24 cellular contexts compared by ENCODE assay signal in the genomic region with DNA sequence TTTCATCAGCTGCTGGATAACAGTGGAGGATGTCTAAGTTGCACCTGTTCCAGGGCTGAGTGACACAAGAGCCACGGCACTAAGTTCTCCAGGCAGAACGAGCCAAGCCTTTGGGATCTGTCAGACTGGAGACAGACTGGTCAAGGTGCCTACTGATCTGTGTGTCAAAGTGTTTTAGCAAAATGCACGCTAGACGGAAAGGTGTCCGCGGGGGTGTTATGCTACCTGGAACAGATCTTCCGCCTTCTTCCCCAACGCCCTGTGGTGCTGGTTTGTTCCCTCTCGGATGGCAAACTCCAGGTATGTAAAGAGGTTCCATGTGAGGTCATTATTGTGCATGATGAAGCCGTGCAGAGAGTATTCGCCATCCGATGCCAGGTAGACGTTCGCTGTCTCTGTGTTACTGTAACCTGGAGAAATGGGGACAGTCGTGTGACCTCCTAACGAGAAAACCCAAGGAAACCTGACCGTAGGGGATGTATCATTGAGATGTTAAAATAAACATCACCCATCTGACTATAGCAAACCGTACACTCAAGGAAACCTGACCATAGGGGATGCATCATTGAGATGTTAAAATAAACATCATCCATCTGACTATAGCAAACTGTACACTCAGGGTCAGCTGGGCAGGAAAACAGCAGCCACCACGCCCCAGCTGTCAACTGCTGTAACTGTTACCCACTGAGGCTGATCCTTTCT. TPM values are rescaled to one million over a fixed set of nuclear protein-coding genes. Genes with fewer than 3 reads are reported as not detected.
DNase-seq lines count a peak whose midpoint lies in the region; FAIRE-seq and TF ChIP-seq lines count a peak whose summit lies in the region.
"Had no signal": no experiment of that assay in that cellular context is flagged by ENCODE, and none has a peak within 500 bp of the region (broad histone marks: within the 10 kb centered on the region; RNA-seq: fewer than 3 reads in every experiment).

No MANE protein-coding gene starts in this region.

- H2BK15ac ChIP-seq in H1 (ENCODE audit: low read length) = no peak overlapping the region

- H3K36me3 Mint-ChIP-seq in activated naive CD8-positive, alpha-beta T cell = peaks cover 30% of the 10 kb centered on the region
- H3K36me3 Mint-ChIP-seq in activated naive CD8-positive, alpha-beta T cell treated with anti-CD3 and anti-CD28 coated beads for 36 hours = peaks cover 55% of the 10 kb centered on the region

- no peak overlapping the region; a peak in 1 of 7 replicates for H3K9ac ChIP-seq in H1 (replicated peaks in 1 of 4; ENCODE audit: extremely low read depth in 1 of 4, low read depth in 3 of 4, low read length in 3 of 4)

- H3K23me2 ChIP-seq in H1 (ENCODE audit: low read depth, low read length) = peaks cover 14% of the 10 kb centered on the region; the same call in 1 of the 2 replicates

- H3K4me1 Mint-ChIP-seq in activated naive CD8-positive, alpha-beta T cell (ENCODE audit: low read depth) = no peaks in the 10 kb centered on the region
- no peaks in the 10 kb centered on the region for H3K4me1 Mint-ChIP-seq in activated naive CD8-positive, alpha-beta T cell treated with anti-CD3 and anti-CD28 coated beads for 36 hours

- H2BK20ac ChIP-seq in H1 (ENCODE audit: low read length) = no peak overlapping the region

- CTCF ChIA-PET in H1 (lab: Charles Lee; ENCODE audit: partially characterized antibody) = no interaction called here

- H3K79me1 ChIP-seq in H1 (ENCODE audit: low read depth, low read length) = peaks cover 2% of the 10 kb centered on the region

- no peak overlapping the region for H4K5ac ChIP-seq in H1 (ENCODE audit: insufficient read length, low read depth, low read length)

- no peak overlapping the region for H3K23ac ChIP-seq in H1 (ENCODE audit: insufficient read length)

- no peak for TF ChIP-seq CTCF in H1 (IDR thresholded peaks at IDR 0.05; ENCODE audit: control extremely low read depth in 1 of 3, insufficient read depth in 1 of 3, low read depth in 1 of 3, low read length in 3 of 3)
- TF ChIP-seq CTCF in spleen (IDR thresholded peaks at IDR 0.05 in 8 of 11, conservative IDR thresholded peaks at IDR 0.05 in 3 of 11) = no peak
- TF ChIP-seq CTCF in esophagus squamous epithelium (IDR thresholded peaks at IDR 0.05) = no peak

- FAIRE-seq in HTR-8/SVneo (lab: Jason Lieb, UNC) = peak; percentile 55
- FAIRE-seq in H1 (lab: Jason Lieb, UNC) = no peak
- FAIRE-seq: frontal cortex, GM12892 had no signal

- POLR2A ChIA-PET in H1 (lab: Charles Lee; ENCODE audit: partially characterized antibody) = no interaction called here

- WGBS in H1 (ENCODE audit: extremely low coverage in 1 of 2, insufficient coverage in 1 of 2, insufficient read length in 1 of 2, insufficient replicate concordance in 2 of 2, low coverage in 1 of 2, low lambda C conversion rate in 2 of 2, missing lambda C conversion rate in 1 of 2), 2 experiments = 94% methylated on average over 19 of the region's 19 CpGs; no CpG with 5 or more reads in 1 of the 2 experiments
- WGBS in spleen, 5 donors = 97 to 98% (median 98%) methylated on average over 19 of the region's 19 CpGs
- WGBS in esophagus squamous epithelium, 2 donors = 93 to 97% methylated on average over 18 of the region's 19 CpGs

- no peak overlapping the region for H3K18ac ChIP-seq in H1 (ENCODE audit: extremely low read depth, low read length)

- no peak for DNase-seq in activated naive CD8-positive, alpha-beta T cell treated with anti-CD3 and anti-CD28 coated beads for 36 hours
- DNase-seq in HTR-8/SVneo (ENCODE audit: insufficient read length, low spot score) = no peak
- DNase-seq in H1 (ENCODE audit: low read depth in 1 of 2, low spot score in 2 of 2) = no peak
- peak; percentile 21 for DNase-seq in spleen
- DNase-seq in esophagus squamous epithelium (lab: John Stamatoyannopoulos, UW) = no peak
- DNase-seq in GF-D8 (lab: John Stamatoyannopoulos, UW) = no peak
- no peak for DNase-seq in AG08396 (ENCODE audit: low spot score)
- DNase-seq: activated CD4-positive, alpha-beta T cell treated with anti-CD3 and anti-CD28 coated beads for 1 hour; anterior cingulate cortex; DMS53; erythroblast; islet precursor cell; naive B cell; NCI-H1105 treated with DMSO at 0.1 percent for 48 hours; NCI-H2081 treated with DMSO at 0.1 percent for 48 hours; NCI-H446 treated with DMSO at 0.1 percent for 48 hours; stimulated activated naive CD4-positive, alpha-beta T cell; SW 1271 had no signal

- no peaks in the 10 kb centered on the region for H3K79me2 ChIP-seq in H1 (ENCODE audit: control insufficient read depth in 1 of 2, insufficient read depth in 2 of 2, low read length in 2 of 2)

- no peak overlapping the region for H3K4me2 ChIP-seq in H1 (ENCODE audit: insufficient read depth in 1 of 2, low read depth in 2 of 2, low read length in 2 of 2)

- H3K9me3 Mint-ChIP-seq in activated naive CD8-positive, alpha-beta T cell (ENCODE audit: low read depth) = no peaks in the 10 kb centered on the region
- H3K9me3 Mint-ChIP-seq in activated naive CD8-positive, alpha-beta T cell treated with anti-CD3 and anti-CD28 coated beads for 36 hours = peaks cover 33% of the 10 kb centered on the region

- intact Hi-C loops in spleen (cut with DNase I; ENCODE audit: low total_unique reads) (no loop called here), esophagus squamous epithelium (cut with DNase I) (no loop called here)

- H2BK12ac ChIP-seq in H1 (ENCODE audit: low read depth, low read length) = no peak overlapping the region

- peaks cover 5 to 24% of the 10 kb centered on the region in 2 experiments for H4K20me1 ChIP-seq in H1 (replicated peaks in 1 of 2; ENCODE audit: control insufficient read depth in 1 of 2, insufficient read depth in 2 of 2, low read length in 2 of 2)

- no peak overlapping the region for H2AK5ac ChIP-seq in H1 (ENCODE audit: low read depth, low read length)

- no peak overlapping the region for H3K4ac ChIP-seq in H1 (replicated peaks; ENCODE audit: insufficient read length, low read depth, low read length)

- no peak overlapping the region for H3K4me3 ChIP-seq in H1 (ENCODE audit: extremely low read depth in 1 of 4, insufficient read depth in 2 of 4, low read depth in 3 of 4, low read length in 4 of 4)
- no peak overlapping the region for H3K4me3 ChIP-seq in spleen
- H3K4me3 ChIP-seq in esophagus squamous epithelium = no peak overlapping the region
- H3K4me3 ChIP-seq: right lobe of liver, tibial artery had no signal

- no peak overlapping the region for H2BK5ac ChIP-seq in H1 (ENCODE audit: low read depth, low read length)

- TF ChIP-seq RAD21 in H1 (IDR thresholded peaks at IDR 0.05 in 1 of 2, conservative IDR thresholded peaks at IDR 0.05 in 1 of 2; ENCODE audit: low read depth in 2 of 2, low read length in 2 of 2) = no peak

- TF ChIP-seq EP300 in H1 (IDR thresholded peaks at IDR 0.05; ENCODE audit: borderline replicate concordance in 1 of 2, low read depth in 2 of 2, low read length in 2 of 2) = no peak

- no peak overlapping the region for H3K14ac ChIP-seq in H1 (ENCODE audit: insufficient read length)

- H3K9me3 ChIP-seq in H1 (ENCODE audit: insufficient read depth in 2 of 2, low read depth in 1 of 2, low read length in 1 of 2) = peaks cover 0 to 10% of the 10 kb centered on the region in 2 experiments; a peak in 1 of 4 replicates
- peaks cover 3 to 41% (median 33%) of the 10 kb centered on the region in 8 donors for H3K9me3 ChIP-seq in spleen
- peaks cover 0 to 36% (median 11%) of the 10 kb centered on the region in 3 donors for H3K9me3 ChIP-seq in esophagus squamous epithelium
- H3K9me3 ChIP-seq: right lobe of liver had no signal

- no peak overlapping the region for H2BK120ac ChIP-seq in H1 (replicated peaks; ENCODE audit: low read depth, low read length)

- H4K8ac ChIP-seq in H1 (ENCODE audit: extremely low read depth, insufficient read depth, low read length) = no peak overlapping the region

- no peak overlapping the region for H3K56ac ChIP-seq in H1 (replicated peaks; ENCODE audit: insufficient read length, low read depth, low read length)

- no peak; a peak in 1 of 3 replicates for TF ChIP-seq POLR2A in H1 (IDR thresholded peaks at IDR 0.05; ENCODE audit: control extremely low read depth in 1 of 2, low read depth in 2 of 2, low read length in 2 of 2)
- TF ChIP-seq POLR2A in spleen (IDR thresholded peaks at IDR 0.05) = no peak
- no peak for TF ChIP-seq POLR2A in esophagus squamous epithelium (IDR thresholded peaks at IDR 0.05)

- H3K36me3 ChIP-seq in H1 (ENCODE audit: control insufficient read depth in 2 of 4, insufficient read depth in 4 of 4, low read length in 3 of 4) (peaks cover 45 to 83% (median 71%) of the 10 kb centered on the region in 4 experiments), spleen (peaks cover 0 to 79% (median 47%) of the 10 kb centered on the region in 6 donors), esophagus squamous epithelium (peaks cover 8 to 84% (median 9%) of the 10 kb centered on the region in 3 donors)

- no peak overlapping the region for H4K91ac ChIP-seq in H1 (replicated peaks; ENCODE audit: insufficient read length, low read length)

- H3K27me3 ChIP-seq in H1 (replicated peaks in 1 of 4; ENCODE audit: control insufficient read depth in 3 of 4, extremely low read depth in 1 of 4, insufficient read depth in 3 of 4, low read length in 3 of 4) = no peaks in the 10 kb centered on the region
- no peaks in the 10 kb centered on the region for H3K27me3 ChIP-seq in spleen (replicated peaks in 1 of 7)
- no peaks in the 10 kb centered on the region for H3K27me3 ChIP-seq in esophagus squamous epithelium
- H3K27me3 ChIP-seq: right lobe of liver, tibial artery had no signal

- H3K4me3 Mint-ChIP-seq in activated naive CD8-positive, alpha-beta T cell = no peak overlapping the region
- H3K4me3 Mint-ChIP-seq in activated naive CD8-positive, alpha-beta T cell treated with anti-CD3 and anti-CD28 coated beads for 36 hours = no peak overlapping the region
- H3K4me3 Mint-ChIP-seq: CD4-positive, alpha-beta T cell; naive B cell had no signal

- peak overlapping the region; percentile 0 for H3K27ac Mint-ChIP-seq in activated naive CD8-positive, alpha-beta T cell
- H3K27ac Mint-ChIP-seq in activated naive CD8-positive, alpha-beta T cell treated with anti-CD3 and anti-CD28 coated beads for 36 hours = no peak overlapping the region
- H3K27ac Mint-ChIP-seq: CD4-positive, alpha-beta T cell had no signal

- H3K27me3 Mint-ChIP-seq in activated naive CD8-positive, alpha-beta T cell = no peaks in the 10 kb centered on the region
- no peaks in the 10 kb centered on the region for H3K27me3 Mint-ChIP-seq in activated naive CD8-positive, alpha-beta T cell treated with anti-CD3 and anti-CD28 coated beads for 36 hours
- H3K27me3 Mint-ChIP-seq: CD4-positive, alpha-beta T cell; naive B cell had no signal

- no peaks in the 10 kb centered on the region for H3K4me1 ChIP-seq in H1 (replicated peaks in 1 of 4; ENCODE audit: control insufficient read depth in 3 of 4, insufficient read depth in 4 of 4, low read length in 3 of 4)
- H3K4me1 ChIP-seq in spleen = no peaks in the 10 kb centered on the region
- H3K4me1 ChIP-seq in esophagus squamous epithelium = no peaks in the 10 kb centered on the region
- H3K4me1 ChIP-seq: right lobe of liver, tibial artery had no signal

- no peak overlapping the region for H2AFZ ChIP-seq in H1 (ENCODE audit: low read length)

- H3K27ac ChIP-seq in H1 (ENCODE audit: low read depth, low read length) (no peak overlapping the region), spleen (no peak overlapping the region), esophagus squamous epithelium (no peak overlapping the region)
- H3K27ac ChIP-seq: right lobe of liver, tibial artery had no signal

RNA-seq across cellular contexts. Expression of gene SLC25A6, which starts 29.7 kb away (rescaled TPM):
- total RNA-seq in activated naive CD8-positive, alpha-beta T cell treated with anti-CD3 and anti-CD28 coated beads for 36 hours = 100 to 1,000 TPM; 358 to 372 TPM
- total RNA-seq in H1 (2021; fragmentation: NEBNext Ultra II Directional; extraction: Animal tissue kit (Norgen Biotek cat#: 25700)) = 487 and 514 TPM in 2 replicates
- 1,220 and 1,529 TPM in 2 replicates for polyA plus RNA-seq in H1 (2011; rRNA removed)
- 1,117 TPM for polyA plus RNA-seq in H1 (2011; cell fraction: cytosol; rRNA removed)
- 686 TPM for polyA plus RNA-seq in H1 (2011; cell fraction: nucleus; rRNA removed)
- polyA plus RNA-seq in H1 (2012, experiment 1 of 2) = 559 to 826 TPM (median 767 TPM) in 4 replicates
- polyA plus RNA-seq in H1 (2012, experiment 2 of 2) = 674 TPM
- polyA plus RNA-seq in H1 (2013, experiment 1 of 2) = 424 TPM
- polyA plus RNA-seq in H1 (2013, experiment 2 of 2) = 418 TPM
- polyA minus RNA-seq in H1 (2011; rRNA and poly(A)+ RNA removed) = 356 and 371 TPM in 2 replicates
- 639 TPM for polyA minus RNA-seq in H1 (2011; cell fraction: cytosol; rRNA and poly(A)+ RNA removed)
- polyA minus RNA-seq in H1 (2011; cell fraction: nucleus; rRNA and poly(A)+ RNA removed) = 472 TPM
- 100 to 1,000 TPM; 255 to 309 (median 297) TPM for total RNA-seq in spleen
- 100 to 1,000 TPM; 396 to 443 (median 425) TPM for polyA plus RNA-seq in spleen
- total RNA-seq in esophagus squamous epithelium = 100 to 1,000 TPM; 217 to 417 (median 248) TPM

RNA-seq across cellular contexts. Expression of gene ASMTL, which starts 31.1 kb away (rescaled TPM):
- total RNA-seq in activated naive CD8-positive, alpha-beta T cell treated with anti-CD3 and anti-CD28 coated beads for 36 hours = 10 to 100 TPM; 29.4 to 30.5 TPM
- total RNA-seq in H1 (2021; fragmentation: NEBNext Ultra II Directional; extraction: Animal tissue kit (Norgen Biotek cat#: 25700)) = 75.4 and 81.4 TPM in 2 replicates
- 75.6 and 130 TPM in 2 replicates for polyA plus RNA-seq in H1 (2011; rRNA removed)
- 92.6 TPM for polyA plus RNA-seq in H1 (2011; cell fraction: cytosol; rRNA removed)
- polyA plus RNA-seq in H1 (2011; cell fraction: nucleus; rRNA removed) = 104 TPM
- polyA plus RNA-seq in H1 (2012, experiment 1 of 2) = 51.7 to 90.7 TPM (median 78.8 TPM) in 4 replicates
- 57.9 TPM for polyA plus RNA-seq in H1 (2012, experiment 2 of 2)
- polyA plus RNA-seq in H1 (2013, experiment 1 of 2) = 41.0 TPM
- 39.2 TPM for polyA plus RNA-seq in H1 (2013, experiment 2 of 2)
- 47.0 and 49.0 TPM in 2 replicates for polyA minus RNA-seq in H1 (2011; rRNA and poly(A)+ RNA removed)
- 52.1 TPM for polyA minus RNA-seq in H1 (2011; cell fraction: cytosol; rRNA and poly(A)+ RNA removed)
- polyA minus RNA-seq in H1 (2011; cell fraction: nucleus; rRNA and poly(A)+ RNA removed) = 46.7 TPM
- total RNA-seq in spleen = 10 to 100 TPM; 21.3 to 35.5 (median 27.9) TPM
- 10 to 100 TPM; 25.0 to 28.8 (median 26.6) TPM for polyA plus RNA-seq in spleen
- 10 to 100 TPM in 2 of 4 donors, 1 to 10 TPM in 2; 4.4 to 21.4 (median 11.1) TPM for total RNA-seq in esophagus squamous epithelium
